In genomic region chr17:50094753-50095616, GRCh38 we compare ENCODE assay signal across 8 cellular contexts. TPM values are rescaled to one million over a fixed set of nuclear protein-coding genes. Genes with fewer than 3 reads are reported as not detected.
DNase-seq lines count a peak whose midpoint lies in the region; ATAC-seq and TF ChIP-seq lines count a peak whose summit lies in the region.

TSS of gene PDK2 (plus strand) at chr17:50095351. CDS start at chr17:50095436, 85 bp downstream.

- peak; percentile 95 for DNase-seq in NCI-H748 (lab: John Stamatoyannopoulos, UW; ENCODE audit: unreplicated experiment)
- DNase-seq in activated CD4-positive, alpha-beta T cell treated with anti-CD3 and anti-CD28 coated beads, Interleukin-2, amount 50 U/mL, for 4 hours, result peak; percentile 92 to 94
- DNase-seq in left lung, result peak; percentile 95 to 98
- peak; percentile 92 for DNase-seq in stimulated activated CD4-positive, alpha-beta T cell treated with anti-CD3 and anti-CD28 coated beads, Interleukin-2, amount 100 ng/mL, for 4 hours (ENCODE audit: low read depth)

- intact Hi-C loops in dendritic cell treated with granulocyte-macrophage colony-stimulating factor and Interleukin-4, amounts not matched to agents 40 ng/mL and 50 ng/mL, for 4 days (cut with micrococcal nuclease), result loop anchor here (10.0 kb wide), 2 partner anchors 60 to 200 kb away; partner anchors contain the start of gene PPP1R9B
- intact Hi-C loops in left lung (cut with DNase I), result no loop called here

- no peak for TF ChIP-seq CTCF in C4-2B (conservative IDR thresholded peaks at IDR 0.05)
- TF ChIP-seq CTCF in left lung (IDR thresholded peaks at IDR 0.05), result no peak

- peaks cover 35% of the 10 kb centered on the region for H3K36me3 Mint-ChIP-seq in dendritic cell treated with granulocyte-macrophage colony-stimulating factor and Interleukin-4, amounts not matched to agents 40 ng/mL and 50 ng/mL, for 4 days (ENCODE audit: low read depth)

- H3K9me3 Mint-ChIP-seq in dendritic cell treated with granulocyte-macrophage colony-stimulating factor and Interleukin-4, amounts not matched to agents 40 ng/mL and 50 ng/mL, for 4 days, result no peaks in the 10 kb centered on the region

- no peaks in the 10 kb centered on the region for H3K27me3 ChIP-seq in left lung

- no peaks in the 10 kb centered on the region for H3K9me3 ChIP-seq in left lung

- peaks cover 43% of the 10 kb centered on the region for H3K4me1 Mint-ChIP-seq in dendritic cell treated with granulocyte-macrophage colony-stimulating factor and Interleukin-4, amounts not matched to agents 40 ng/mL and 50 ng/mL, for 4 days (ENCODE audit: low read depth)

- peak within 1 kb of the TSS; percentile 93 for H3K4me3 Mint-ChIP-seq in dendritic cell treated with granulocyte-macrophage colony-stimulating factor and Interleukin-4, amounts not matched to agents 40 ng/mL and 50 ng/mL, for 4 days

- H3K27me3 Mint-ChIP-seq in dendritic cell treated with granulocyte-macrophage colony-stimulating factor and Interleukin-4, amounts not matched to agents 40 ng/mL and 50 ng/mL, for 4 days, result peaks cover 10% of the 10 kb centered on the region

- H3K27ac ChIP-seq in C4-2B, result peak within 1 kb of the TSS; percentile 73
- H3K27ac ChIP-seq in left lung, result peak within 1 kb of the TSS; percentile 69 to 78

- peaks cover 5 to 21% of the 10 kb centered on the region in 2 donors for H3K4me1 ChIP-seq in left lung

- ATAC-seq in GM19395 (IDR thresholded peaks at IDR 0.05; ENCODE audit: unreplicated experiment), result peak; percentile 91
- peak; percentile 77 for ATAC-seq in HG03558 (IDR thresholded peaks at IDR 0.05; ENCODE audit: extremely low read depth, unreplicated experiment)
- ATAC-seq in left lung, result peak; percentile 96

- H3K4me3 ChIP-seq in left lung, result peak within 1 kb of the TSS; percentile 78 to 91

- H3K27ac Mint-ChIP-seq in dendritic cell treated with granulocyte-macrophage colony-stimulating factor and Interleukin-4, amounts not matched to agents 40 ng/mL and 50 ng/mL, for 4 days, result peak within 1 kb of the TSS; percentile 93

- peaks cover 0 to 23% of the 10 kb centered on the region in 2 donors for H3K36me3 ChIP-seq in left lung

RNA-seq across cellular contexts. Expression of gene PDK2, which starts in this region (rescaled TPM):
- 10 to 100 TPM; 20.7 to 32.0 TPM for total RNA-seq in left lung

Comparison
In these comparisons a context has a peak if more than half of its experiments do, and no peak if none do; other contexts are left out.
1. Peak in every context shown above with its lines: DNase-seq, ATAC-seq, H3K4me3 ChIP-seq and H3K27ac ChIP-seq.